ENCODE assay signal across 1 cellular context in genomic region chr19:8575467-8575997, GRCh38.
A peak's percentile ranks its signal among the peaks of the same experiment; 100 is the strongest.
TF ChIP-seq lines count a peak whose summit lies in the region.

No MANE protein-coding gene starts in this region.

TF ChIP-seq in K562, 482 proteins besides CTCF, POLR2A, EP300 and RAD21 (continued from another document):
- TF ChIP-seq, protein P1, sequence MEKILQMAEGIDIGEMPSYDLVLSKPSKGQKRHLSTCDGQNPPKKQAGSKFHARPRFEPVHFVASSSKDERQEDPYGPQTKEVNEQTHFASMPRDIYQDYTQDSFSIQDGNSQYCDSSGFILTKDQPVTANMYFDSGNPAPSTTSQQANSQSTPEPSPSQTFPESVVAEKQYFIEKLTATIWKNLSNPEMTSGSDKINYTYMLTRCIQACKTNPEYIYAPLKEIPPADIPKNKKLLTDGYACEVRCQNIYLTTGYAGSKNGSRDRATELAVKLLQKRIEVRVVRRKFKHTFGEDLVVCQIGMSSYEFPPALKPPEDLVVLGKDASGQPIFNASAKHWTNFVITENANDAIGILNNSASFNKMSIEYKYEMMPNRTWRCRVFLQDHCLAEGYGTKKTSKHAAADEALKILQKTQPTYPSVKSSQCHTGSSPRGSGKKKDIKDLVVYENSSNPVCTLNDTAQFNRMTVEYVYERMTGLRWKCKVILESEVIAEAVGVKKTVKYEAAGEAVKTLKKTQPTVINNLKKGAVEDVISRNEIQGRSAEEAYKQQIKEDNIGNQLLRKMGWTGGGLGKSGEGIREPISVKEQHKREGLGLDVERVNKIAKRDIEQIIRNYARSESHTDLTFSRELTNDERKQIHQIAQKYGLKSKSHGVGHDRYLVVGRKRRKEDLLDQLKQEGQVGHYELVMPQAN (IDR thresholded peaks at IDR 0.05; ENCODE audit: borderline replicate concordance): no peak
- TF ChIP-seq DPF2 (IDR thresholded peaks at IDR 0.05): peak; percentile 40; the same call in 1 of the 2 replicates
